Comparison of ENCODE assay signal across 16 cellular contexts in the genomic region with DNA sequence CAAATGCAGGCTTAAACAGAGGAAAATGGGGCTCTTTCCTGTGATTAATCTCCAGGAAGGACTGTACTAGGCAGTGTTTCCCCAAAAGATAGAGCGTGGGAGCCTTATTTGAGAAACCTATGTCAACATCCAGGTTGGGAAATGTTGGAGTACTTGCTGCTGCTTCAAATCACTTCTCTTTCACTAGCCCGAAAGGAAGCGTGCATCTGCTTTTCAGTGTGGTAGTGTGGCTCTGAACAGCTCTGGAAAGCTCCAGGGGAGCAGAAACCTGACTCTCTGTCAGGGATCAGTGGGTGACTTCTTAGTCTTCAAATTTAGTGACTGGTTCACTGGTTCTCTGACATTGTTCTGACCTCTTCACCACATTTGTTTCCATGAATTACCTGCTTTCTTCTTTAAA. TPM values are rescaled to one million over a fixed set of nuclear protein-coding genes. Genes with fewer than 3 reads are reported as not detected.
DNase-seq lines count a peak whose midpoint lies in the region; ATAC-seq and TF ChIP-seq lines count a peak whose summit lies in the region.
"Had no signal": no experiment of that assay in that cellular context is flagged by ENCODE, and none has a peak within 500 bp of the region (broad histone marks: within the 10 kb centered on the region; RNA-seq: fewer than 3 reads in every experiment).

No MANE protein-coding gene starts in this region.

- H3K27me3 ChIP-seq in adipocyte (replicated peaks; ENCODE audit: control insufficient read depth, insufficient read depth, low read length) (peaks cover 21% of the 10 kb centered on the region), sigmoid colon (no peaks in the 10 kb centered on the region), testis (no peaks in the 10 kb centered on the region)

- H3K4me3 ChIP-seq in adipocyte (ENCODE audit: low read length) (no peak overlapping the region), sigmoid colon (no peak overlapping the region), testis (no peak overlapping the region)
- H3K4me3 ChIP-seq: PC-9 had no signal

- TF ChIP-seq CTCF in sigmoid colon (IDR thresholded peaks at IDR 0.05) (no peak), testis (IDR thresholded peaks at IDR 0.05) (no peak)

- H3K9ac ChIP-seq in adipocyte (ENCODE audit: low read length), result no peak overlapping the region

- H3K9me3 ChIP-seq in adipocyte (ENCODE audit: control insufficient read depth, low read length), result no peaks in the 10 kb centered on the region
- H3K9me3 ChIP-seq in sigmoid colon, result no peaks in the 10 kb centered on the region
- H3K9me3 ChIP-seq in testis, result no peaks in the 10 kb centered on the region

- TF ChIP-seq EP300 in sigmoid colon (IDR thresholded peaks at IDR 0.05), result no peak

- peak; percentile 18 for DNase-seq in Daoy (ENCODE audit: low read depth)
- peak; percentile 15 for DNase-seq in adipocyte (ENCODE audit: low read depth)
- DNase-seq in left ventricle myocardium superior, result no peak
- DNase-seq in sigmoid colon, result no peak
- no peak for DNase-seq in AML-193 (lab: John Stamatoyannopoulos, UW)
- no peak for DNase-seq in testis
- no peak for DNase-seq in NCI-H1694 treated with DMSO at 0.1 percent for 48 hours (lab: John Stamatoyannopoulos, UW)
- no peak for DNase-seq in activated naive CD4-positive, alpha-beta T cell treated with anti-CD3 and anti-CD28 coated beads, Interleukin-2, amount 50 U/mL, for 16 hours
- DNase-seq: activated T-cell treated with anti-CD3 and anti-CD28 coated beads, Interleukin-2, amount 50 U/mL, for 72 hours; CD4-positive, CD25-positive, alpha-beta regulatory T cell; HCEC 1CT; NCI-H226; PC-9; stimulated activated CD4-positive, alpha-beta T cell treated with anti-CD3 and anti-CD28 coated beads, Interleukin-4, amount 100 ng/mL, for 4 hours; stimulated activated naive B cell treated with anti-CD40 and anti-IgM and Interleukin-4, amounts not matched to agents 10 μg/mL and 1 μg/mL and 100 μg/mL, for 72 hours; T-helper 1 cell had no signal

- ATAC-seq in left ventricle myocardium superior, result peak; percentile 8
- ATAC-seq: activated T-cell treated with anti-CD3 and anti-CD28 coated beads, Interleukin-2, amount 50 U/mL, for 72 hours; stimulated activated naive B cell treated with anti-CD40 and anti-IgM and Interleukin-4, amounts not matched to agents 10 μg/mL and 1 μg/mL and 100 μg/mL, for 72 hours had no signal

- intact Hi-C loops in left ventricle myocardium superior (cut with micrococcal nuclease), result no loop called here
- intact Hi-C loops in sigmoid colon (cut with DNase I), result loop anchor here (2.0 kb wide), 1 partner anchor 27 kb away; no protein-coding TSS in a partner anchor
- intact Hi-C loops in testis (cut with DNase I; ENCODE audit: low total_unique reads), result no loop called here

- TF ChIP-seq POLR2A in sigmoid colon (IDR thresholded peaks at IDR 0.05) (no peak), testis (IDR thresholded peaks at IDR 0.05) (no peak)

- no peaks in the 10 kb centered on the region for H3K36me3 ChIP-seq in adipocyte (ENCODE audit: control insufficient read depth, insufficient read depth, low read length, severe bottlenecking)
- no peaks in the 10 kb centered on the region for H3K36me3 ChIP-seq in sigmoid colon
- no peaks in the 10 kb centered on the region for H3K36me3 ChIP-seq in testis (ENCODE audit: low read depth, missing control alignments)

- H3K27ac ChIP-seq in sigmoid colon, result peak overlapping the region; percentile 67 to 77 (median 72)
- no peak overlapping the region for H3K27ac ChIP-seq in testis
- H3K27ac ChIP-seq: PC-9 had no signal

- WGBS in sigmoid colon, 2 donors, result 52 to 75% methylated on average over 3 of the region's 3 CpGs
- 87% methylated on average over 3 of the region's 3 CpGs; no CpG with 5 or more reads in 1 of the 2 donors for WGBS in testis, 2 donors

- H3K4me1 ChIP-seq in adipocyte (ENCODE audit: control insufficient read depth, insufficient read depth, low read length) (peaks cover 10% of the 10 kb centered on the region), sigmoid colon (peaks cover 0 to 51% (median 31%) of the 10 kb centered on the region in 4 donors), testis (no peaks in the 10 kb centered on the region)

RNA-seq across cellular contexts. Expression of gene DLG3, which starts 36.8 kb away (rescaled TPM):
- 5.9 and 10.1 TPM in 2 replicates for total RNA-seq in Daoy (2014; rRNA removed; shearing (Covaris generic))
- total RNA-seq in left ventricle myocardium superior, result 11.5 TPM
- total RNA-seq in sigmoid colon, result 10 to 100 TPM; 12.5 to 24.0 (median 21.6) TPM
- 10 to 100 TPM; 24.0 to 35.2 (median 32.8) TPM for polyA plus RNA-seq in sigmoid colon
- 1 to 10 TPM; 5.6 to 7.1 TPM for total RNA-seq in testis
- 7.8 TPM for polyA plus RNA-seq in testis (ENCODE audit: insufficient read depth, low read depth, low replicate concordance)

RNA-seq across cellular contexts. Expression of gene GDPD2, which starts 58.3 kb away (rescaled TPM):
- total RNA-seq in Daoy (2014; rRNA removed; shearing (Covaris generic)), result not detected in 2 replicates
- total RNA-seq in left ventricle myocardium superior, result not detected
- not detected for total RNA-seq in sigmoid colon
- polyA plus RNA-seq in sigmoid colon, result 1 to 10 TPM; 2.3 to 8.7 (median 3.0) TPM
- total RNA-seq in testis, result not detected
- not detected for polyA plus RNA-seq in testis (ENCODE audit: insufficient read depth, low read depth, low replicate concordance)
- total RNA-seq: CD4-positive, CD25-positive, alpha-beta regulatory T cell had no signal
- polyA plus RNA-seq: CD4-positive, CD25-positive, alpha-beta regulatory T cell had no signal

Comparison
In these comparisons a context has a peak if more than half of its experiments do, and no peak if none do; other contexts are left out.
1. DNase-seq: peak in Daoy (single experiment) and adipocyte (single experiment); none in left ventricle myocardium superior (single experiment), sigmoid colon (single experiment), AML-193 (0 of 2), testis (single experiment), NCI-H1694 treated with DMSO at 0.1 percent for 48 hours (single experiment) and activated naive CD4-positive, alpha-beta T cell treated with anti-CD3 and anti-CD28 coated beads, Interleukin-2, amount 50 U/mL, for 16 hours (single experiment).
2. H3K27ac ChIP-seq: peak in sigmoid colon (4 of 4); none in testis (0 of 2).